ENCODE assay signal across 8 cellular contexts in the genomic region with DNA sequence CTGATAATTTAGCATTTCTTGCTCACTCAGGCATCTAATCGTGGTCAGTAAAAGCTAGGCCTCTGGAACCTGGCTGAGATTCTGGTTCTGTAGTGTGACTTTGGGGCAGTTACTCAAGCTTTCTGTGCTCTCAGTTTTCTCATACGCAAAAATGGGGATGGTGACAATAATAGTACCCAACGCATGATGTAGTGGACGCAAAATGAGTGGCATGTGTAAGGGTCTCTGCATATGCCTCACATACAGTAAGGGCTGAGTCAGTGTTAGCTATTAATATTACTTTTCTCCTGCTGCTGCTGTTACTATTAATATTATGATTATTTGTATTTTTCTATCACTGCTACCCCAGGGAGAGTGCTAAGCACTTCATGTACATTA. TPM values are rescaled to one million over a fixed set of nuclear protein-coding genes. Genes with fewer than 3 reads are reported as not detected.
DNase-seq lines count a peak whose midpoint lies in the region; ATAC-seq, FAIRE-seq and TF ChIP-seq lines count a peak whose summit lies in the region.

No MANE protein-coding gene starts in this region.

- H3K36me3 ChIP-seq in testis (ENCODE audit: low read depth, missing control alignments): no peaks in the 10 kb centered on the region

- H3K9me3 ChIP-seq in iPS-18c (ENCODE audit: control insufficient read depth, insufficient read depth, low read length): no peaks in the 10 kb centered on the region
- no peaks in the 10 kb centered on the region for H3K9me3 ChIP-seq in testis

- POLR2A ChIA-PET in activated CD4-positive, alpha-beta T cell treated with anti-CD3 and anti-CD28 coated beads for 36 hours (lab: Charles Lee): interaction anchor here (0.6 to 1.7 kb wide), 6 partner anchors 9 to 340 kb away, joined by 3 to 9 read pairs (median 3); a partner anchor contains a TSS
- POLR2A ChIA-PET in activated CD8-positive, alpha-beta T cell treated with anti-CD3 and anti-CD28 coated beads for 36 hours (lab: Charles Lee): interaction anchor here (0.7 to 1.7 kb wide), 13 partner anchors 11 to 1289 kb away, joined by 3 to 9 read pairs (median 3); a partner anchor contains a TSS

- H3K4me1 Mint-ChIP-seq in activated CD4-positive, alpha-beta T cell treated with anti-CD3 and anti-CD28 coated beads for 36 hours: peaks cover 16% of the 10 kb centered on the region
- peaks cover 14% of the 10 kb centered on the region for H3K4me1 Mint-ChIP-seq in activated CD8-positive, alpha-beta T cell treated with anti-CD3 and anti-CD28 coated beads for 36 hours (ENCODE audit: low read depth)

- TF ChIP-seq POLR2A in testis (IDR thresholded peaks at IDR 0.05): no peak

- no peak for FAIRE-seq in urothelium cell line (lab: Jason Lieb, UNC)

- H3K27me3 Mint-ChIP-seq in activated CD4-positive, alpha-beta T cell treated with anti-CD3 and anti-CD28 coated beads for 36 hours: no peaks in the 10 kb centered on the region
- no peaks in the 10 kb centered on the region for H3K27me3 Mint-ChIP-seq in activated CD8-positive, alpha-beta T cell treated with anti-CD3 and anti-CD28 coated beads for 36 hours

- DNase-seq in activated CD4-positive, alpha-beta T cell treated with anti-CD3 and anti-CD28 coated beads for 36 hours: no peak
- DNase-seq in activated CD4-positive, alpha-beta T cell treated with anti-CD3 and anti-CD28 coated beads for 48 hours: no peak
- no peak for DNase-seq in activated CD8-positive, alpha-beta T cell treated with anti-CD3 and anti-CD28 coated beads for 36 hours
- DNase-seq in testis (no peak), kidney glomerular epithelial cell (lab: John Stamatoyannopoulos, UW) (no peak), urothelium cell line (ENCODE audit: low spot score) (no peak)

- intact Hi-C loops in activated CD4-positive, alpha-beta T cell treated with anti-CD3 and anti-CD28 coated beads for 36 hours (cut with DNase I, micrococcal nuclease): loop anchor here (5.0 to 10.0 kb wide), 3 partner anchors 177 to 416 kb away; a partner anchor contains a TSS
- intact Hi-C loops in activated CD8-positive, alpha-beta T cell treated with anti-CD3 and anti-CD28 coated beads for 36 hours (cut with micrococcal nuclease): loop anchor here (2.0 kb wide), 1 partner anchor 97 kb away; no protein-coding TSS in a partner anchor
- intact Hi-C loops in testis (cut with DNase I; ENCODE audit: low total_unique reads): no loop called here

- peak overlapping the region; percentile 94 for H3K27ac Mint-ChIP-seq in activated CD4-positive, alpha-beta T cell treated with anti-CD3 and anti-CD28 coated beads for 36 hours
- H3K27ac Mint-ChIP-seq in activated CD8-positive, alpha-beta T cell treated with anti-CD3 and anti-CD28 coated beads for 36 hours: peak overlapping the region; percentile 75

- TF ChIP-seq CTCF in activated CD8-positive, alpha-beta T cell treated with anti-CD3 and anti-CD28 coated beads for 36 hours (IDR thresholded peaks at IDR 0.05): no peak
- TF ChIP-seq CTCF in testis (IDR thresholded peaks at IDR 0.05): no peak

- CTCF ChIA-PET in activated CD4-positive, alpha-beta T cell treated with anti-CD3 and anti-CD28 coated beads for 36 hours (lab: Charles Lee): interaction anchor here (0.5 to 2.6 kb wide), 10 partner anchors 9 to 747 kb away, joined by 3 to 21 read pairs (median 4); a partner anchor contains a TSS
- CTCF ChIA-PET in activated CD8-positive, alpha-beta T cell treated with anti-CD3 and anti-CD28 coated beads for 36 hours (lab: Charles Lee): interaction anchor here (1.1 to 4.0 kb wide), 6 partner anchors 10 to 414 kb away, joined by 3 to 29 read pairs (median 6); a partner anchor contains a TSS

- H3K4me1 ChIP-seq in testis: peaks cover 4% of the 10 kb centered on the region

- H3K4me3 ChIP-seq in iPS-18c (ENCODE audit: insufficient read depth, low read depth, low read length) (peak overlapping the region; percentile 84), testis (peak overlapping the region; percentile 60 to 70)

- peaks cover 17% of the 10 kb centered on the region for H3K36me3 Mint-ChIP-seq in activated CD4-positive, alpha-beta T cell treated with anti-CD3 and anti-CD28 coated beads for 36 hours (ENCODE audit: low read depth)
- peaks cover 11% of the 10 kb centered on the region for H3K36me3 Mint-ChIP-seq in activated CD8-positive, alpha-beta T cell treated with anti-CD3 and anti-CD28 coated beads for 36 hours (ENCODE audit: low read depth)

- H3K9me3 Mint-ChIP-seq in activated CD4-positive, alpha-beta T cell treated with anti-CD3 and anti-CD28 coated beads for 36 hours (ENCODE audit: low read depth): peaks cover 12% of the 10 kb centered on the region
- peaks cover 9% of the 10 kb centered on the region for H3K9me3 Mint-ChIP-seq in activated CD8-positive, alpha-beta T cell treated with anti-CD3 and anti-CD28 coated beads for 36 hours

- ATAC-seq in activated CD4-positive, alpha-beta T cell treated with anti-CD3 and anti-CD28 coated beads for 36 hours: peak; percentile 24
- no peak for ATAC-seq in activated CD8-positive, alpha-beta T cell treated with anti-CD3 and anti-CD28 coated beads for 36 hours
- ATAC-seq in GM18498 (IDR thresholded peaks at IDR 0.05; ENCODE audit: unreplicated experiment): no peak

- peak overlapping the region; percentile 78 for H3K4me3 Mint-ChIP-seq in activated CD4-positive, alpha-beta T cell treated with anti-CD3 and anti-CD28 coated beads for 36 hours
- peak overlapping the region; percentile 82 for H3K4me3 Mint-ChIP-seq in activated CD8-positive, alpha-beta T cell treated with anti-CD3 and anti-CD28 coated beads for 36 hours

- H3K27me3 ChIP-seq in testis: no peaks in the 10 kb centered on the region

- H3K27ac ChIP-seq in testis: no peak overlapping the region

- 2 to 4% methylated on average over 4 of the region's 4 CpGs for WGBS in testis, 2 donors

RNA-seq across cellular contexts. Expression of a gene that starts 0.7 kb away (rescaled TPM):
- total RNA-seq in activated CD4-positive, alpha-beta T cell treated with anti-CD3 and anti-CD28 coated beads for 36 hours: 10 to 100 TPM; 24.6 to 32.7 TPM
- 10 to 100 TPM; 34.9 to 35.9 TPM for total RNA-seq in activated CD8-positive, alpha-beta T cell treated with anti-CD3 and anti-CD28 coated beads for 36 hours
- 10 to 100 TPM; 14.2 to 23.7 TPM for total RNA-seq in testis
- 19.9 TPM for polyA plus RNA-seq in testis (ENCODE audit: insufficient read depth, low read depth, low replicate concordance)

RNA-seq across cellular contexts. Expression of a gene that starts 17.5 kb away (rescaled TPM):
- 10 to 100 TPM; 17.4 to 18.7 TPM for total RNA-seq in activated CD4-positive, alpha-beta T cell treated with anti-CD3 and anti-CD28 coated beads for 36 hours
- total RNA-seq in activated CD8-positive, alpha-beta T cell treated with anti-CD3 and anti-CD28 coated beads for 36 hours: 10 to 100 TPM; 16.0 to 17.0 TPM
- total RNA-seq in testis: 10 to 100 TPM; 47.5 to 51.5 TPM
- polyA plus RNA-seq in testis (ENCODE audit: insufficient read depth, low read depth, low replicate concordance): 40.8 TPM
